ENCODE assay signal across 8 cellular contexts in genomic region chr22:31753634-31754471, GRCh38.
DNase-seq lines count a peak whose midpoint lies in the region; ATAC-seq and TF ChIP-seq lines count a peak whose summit lies in the region.

Gene DEPDC5 (plus strand): TSS chr22:31754019. CDS start chr22:31754922, 903 bp downstream.

- peak within 1 kb of the TSS; percentile 77 for H3K4me3 ChIP-seq in choroid plexus epithelial cell (ENCODE audit: low read depth, low read length)

- DNase-seq in Ammon's horn (ENCODE audit: low spot score) (peak; percentile 96), GM19238 (ENCODE audit: insufficient read length, low spot score) (peak; percentile 89), NCI-H524 treated with DMSO at 0.1 percent for 48 hours (lab: John Stamatoyannopoulos, UW) (peak; percentile 70), choroid plexus epithelial cell (ENCODE audit: low read depth) (peak; percentile 94), kidney glomerular epithelial cell (lab: John Stamatoyannopoulos, UW) (peak; percentile 87)
- DNase-seq in activated CD4-positive, alpha-beta T cell treated with anti-CD3 and anti-CD28 coated beads for 4 hours: peak; percentile 95
- peak; percentile 93 to 96 for DNase-seq in stimulated activated CD4-positive, alpha-beta T cell treated with anti-CD3 and anti-CD28 coated beads, Interleukin-1b, Interleukin-23, amount 100 ng/mL, for 1 hour (ENCODE audit: low read depth in 2 of 2)

- peak; percentile 73 for ATAC-seq in HG03439 (IDR thresholded peaks at IDR 0.05; ENCODE audit: unreplicated experiment)

- TF ChIP-seq CTCF in choroid plexus epithelial cell (conservative IDR thresholded peaks at IDR 0.05; ENCODE audit: low read depth, low read length): no peak

Comparison
In these comparisons a context has a peak if more than half of its experiments do, and no peak if none do; other contexts are left out.
1. Peak in every context shown above with its lines: DNase-seq, ATAC-seq and H3K4me3 ChIP-seq.